In genomic region chr14:80941241-80942157, GRCh38 we compare ENCODE assay signal across 8 cellular contexts. TPM values are rescaled to one million over a fixed set of nuclear protein-coding genes. Genes with fewer than 3 reads are reported as not detected.
DNase-seq lines count a peak whose midpoint lies in the region; ATAC-seq and TF ChIP-seq lines count a peak whose summit lies in the region.

Gene CEP128, minus strand, starts transcription at chr14:80941738.

- peak within 1 kb of the TSS; percentile 78 for H3K27ac ChIP-seq in WERI-Rb-1
- peak within 1 kb of the TSS; percentile 75 for H3K27ac ChIP-seq in mammary epithelial cell (ENCODE audit: insufficient read depth, low read depth, low read length)
- peak within 1 kb of the TSS; percentile 31 for H3K27ac ChIP-seq in iPS-20b (ENCODE audit: low read length)
- peak within 1 kb of the TSS; percentile 14 to 86 (median 67) for H3K27ac ChIP-seq in skin epidermis

- WGBS in mammary epithelial cell (ENCODE audit: low coverage, missing lambda C conversion rate): 1% methylated on average over 23 of the region's 40 CpGs

- POLR2A ChIA-PET in AG04449 (lab: Yijun Ruan, JAX): interaction anchor here (0.7 to 1.4 kb wide), 2 partner anchors 10 to 277 kb away, joined by 3 to 10 read pairs; no protein-coding TSS in a partner anchor

- CTCF ChIA-PET in AG04449 (lab: Yijun Ruan, JAX): interaction anchor here (0.6 to 3.5 kb wide), 7 partner anchors 7 to 1982 kb away, joined by 3 to 13 read pairs (median 5); partner anchors contain the start of gene TSHR
- CTCF ChIA-PET in mammary epithelial cell (lab: Charles Lee; ENCODE audit: low non-redundant PET): no interaction called here

- peak within 1 kb of the TSS; percentile 95 for H2AFZ ChIP-seq in mammary epithelial cell (ENCODE audit: low read depth, low read length)

- TF ChIP-seq CTCF in AG04449 (IDR thresholded peaks at IDR 0.05; ENCODE audit: insufficient read depth, low read length, missing control alignments): no peak
- no peak for TF ChIP-seq CTCF in WERI-Rb-1 (IDR thresholded peaks at IDR 0.05; ENCODE audit: low read depth, low read length)
- TF ChIP-seq CTCF in mammary epithelial cell (conservative IDR thresholded peaks at IDR 0.05 in 1 of 2, IDR thresholded peaks at IDR 0.05 in 1 of 2; ENCODE audit: extremely low read depth in 1 of 2, insufficient read depth in 1 of 2, low read depth in 1 of 2, low read length in 2 of 2): no peak

- DNase-seq in AG04449 (ENCODE audit: low read depth, low spot score): peak; percentile 81
- peak; percentile 95 for DNase-seq in NCI-H2196 (lab: John Stamatoyannopoulos, UW; ENCODE audit: unreplicated experiment)
- DNase-seq in WERI-Rb-1: peak; percentile 98
- peak; percentile 98 for DNase-seq in mammary epithelial cell

- H3K4me1 ChIP-seq in mammary epithelial cell (ENCODE audit: insufficient read depth, low read length) (peaks cover 25% of the 10 kb centered on the region), iPS-20b (ENCODE audit: insufficient read depth, low read length) (peaks cover 2% of the 10 kb centered on the region; the same call in 1 of the 2 replicates)

- no peaks in the 10 kb centered on the region for H3K27me3 ChIP-seq in WERI-Rb-1 (ENCODE audit: insufficient read depth, low read depth, severe bottlenecking)
- no peaks in the 10 kb centered on the region for H3K27me3 ChIP-seq in mammary epithelial cell (ENCODE audit: insufficient read depth, low read length)
- no peaks in the 10 kb centered on the region for H3K27me3 ChIP-seq in iPS-20b (ENCODE audit: insufficient read depth, low read length)

- in situ Hi-C loops in mammary epithelial cell (cut with MboI; ENCODE audit: low sequenced_read_pairs in 2 of 2): no loop called here

- dilution Hi-C loops in mammary epithelial cell (cut with HindIII; ENCODE audit: low sequenced_read_pairs): no loop called here

- BruUV-seq in mammary epithelial cell (replicated peaks; lab: Mats Ljungman, UMichigan): TSS peak; percentile 68

- H3K4me3 ChIP-seq in AG04449 (ENCODE audit: low read depth, low read length): peak within 1 kb of the TSS; percentile 89
- H3K4me3 ChIP-seq in WERI-Rb-1 (ENCODE audit: low read depth, low read length): peak within 1 kb of the TSS; percentile 87
- peak within 1 kb of the TSS; percentile 60 to 97 (median 62) for H3K4me3 ChIP-seq in mammary epithelial cell (replicated peaks in 1 of 3; ENCODE audit: insufficient read depth in 1 of 3, low read depth in 2 of 3, low read length in 3 of 3)
- peak within 1 kb of the TSS; percentile 91 for H3K4me3 ChIP-seq in iPS-20b (ENCODE audit: low read length)
- peak within 1 kb of the TSS; percentile 50 to 80 (median 70) for H3K4me3 ChIP-seq in skin epidermis

- peaks cover 30% of the 10 kb centered on the region for H3K79me2 ChIP-seq in mammary epithelial cell (ENCODE audit: insufficient read depth, low read length)

- no peaks in the 10 kb centered on the region for H4K20me1 ChIP-seq in mammary epithelial cell (ENCODE audit: insufficient read depth, low read length)

- peak within 1 kb of the TSS; percentile 81 for H3K9ac ChIP-seq in mammary epithelial cell (ENCODE audit: insufficient read depth, low read length)
- H3K9ac ChIP-seq in iPS-20b (ENCODE audit: low read depth, low read length): peak within 1 kb of the TSS; percentile 81; the same call in 1 of the 2 replicates

- intact Hi-C loops in mammary epithelial cell (cut with micrococcal nuclease): loop anchor here (10.0 kb wide), 1 partner anchor 517 kb away; no protein-coding TSS in a partner anchor

- H3K36me3 ChIP-seq in WERI-Rb-1: peaks cover 7% of the 10 kb centered on the region
- no peaks in the 10 kb centered on the region for H3K36me3 ChIP-seq in mammary epithelial cell (ENCODE audit: insufficient read depth, low read length)
- no peaks in the 10 kb centered on the region for H3K36me3 ChIP-seq in iPS-20b (ENCODE audit: insufficient read depth, low read depth, low read length)

- peak within 1 kb of the TSS; percentile 89 for H3K4me2 ChIP-seq in mammary epithelial cell (ENCODE audit: insufficient read depth, low read depth, low read length)

- H3K9me3 ChIP-seq in WERI-Rb-1 (ENCODE audit: severe bottlenecking) (no peaks in the 10 kb centered on the region), mammary epithelial cell (replicated peaks; ENCODE audit: insufficient read depth, low read length) (no peaks in the 10 kb centered on the region), iPS-20b (ENCODE audit: insufficient read depth, low read depth, low read length) (no peaks in the 10 kb centered on the region)

- ATAC-seq in GM18873 (IDR thresholded peaks at IDR 0.05; ENCODE audit: low FRiP score, unreplicated experiment) (peak; percentile 95), HG03135 (IDR thresholded peaks at IDR 0.05; ENCODE audit: unreplicated experiment) (peak; percentile 96)

RNA-seq across cellular contexts. Expression of gene CEP128, which starts in this region (rescaled TPM):
- total RNA-seq in mammary epithelial cell: 10 to 100 TPM in 1 of 2 donors, 1 to 10 TPM in 1; 3.3 to 23.0 TPM
- polyA plus RNA-seq in mammary epithelial cell: 3.3 TPM
- 9.0 TPM for polyA minus RNA-seq in mammary epithelial cell

Comparison
In these comparisons a context has a peak if more than half of its experiments do, and no peak if none do; other contexts are left out.
1. Peak in every context shown above with its lines: DNase-seq, ATAC-seq, H3K4me3 ChIP-seq and H3K27ac ChIP-seq.